ENCODE assay signal across 21 cellular contexts in genomic region chr17:79815836-79816371, GRCh38. TPM values are rescaled to one million over a fixed set of nuclear protein-coding genes. Genes with fewer than 3 reads are reported as not detected.
A peak's percentile ranks its signal among the peaks of the same experiment; 100 is the strongest.
DNase-seq lines count a peak whose midpoint lies in the region; ATAC-seq and TF ChIP-seq lines count a peak whose summit lies in the region.
"Had no signal": no experiment of that assay in that cellular context is flagged by ENCODE, and none has a peak within 500 bp of the region (broad histone marks: within the 10 kb centered on the region; RNA-seq: fewer than 3 reads in every experiment).

No MANE protein-coding gene starts in this region.

- no peak overlapping the region for H3K27ac ChIP-seq in testis
- H3K27ac ChIP-seq: brain microvascular endothelial cell, epithelial cell of prostate had no signal

- no peaks in the 10 kb centered on the region for H3K9me3 ChIP-seq in testis
- H3K9me3 ChIP-seq: HAP-1, pancreas had no signal

- 49 to 53% methylated on average over 18 to 30 of the region's 40 CpGs for WGBS in testis, 2 donors

- no peaks in the 10 kb centered on the region for H3K9me3 Mint-ChIP-seq in activated naive CD8-positive, alpha-beta T cell treated with anti-CD3 and anti-CD28 coated beads, Interleukin-2, amount 10 ng/mL, durations not matched to agents 7 days and 5 days
- H3K9me3 Mint-ChIP-seq in activated naive CD8-positive, alpha-beta T cell treated with anti-CD3 and anti-CD28 coated beads, Interleukin-2, amount 50 U/mL, for 24 hours = no peaks in the 10 kb centered on the region
- H3K9me3 Mint-ChIP-seq in activated T-helper 1 cell treated with anti-CD3 and anti-CD28 coated beads, Interleukin-12 subunit alpha, Interleukin-12 subunit beta, Interleukin-2, Interleukin-4 antibody, amounts not matched to agents 30 ng/mL and 10 ng/mL and 1 ng/mL, durations not matched to agents 14 hours and 24 hours and 36 hours = no peaks in the 10 kb centered on the region

- TF ChIP-seq POLR2A in testis (IDR thresholded peaks at IDR 0.05) = no peak

- no peaks in the 10 kb centered on the region for H3K36me3 ChIP-seq in testis (ENCODE audit: low read depth, missing control alignments)
- H3K36me3 ChIP-seq: brain microvascular endothelial cell, HAP-1, pancreas had no signal

- ATAC-seq in activated naive CD8-positive, alpha-beta T cell treated with anti-CD3 and anti-CD28 coated beads, Interleukin-2, amount 10 ng/mL, durations not matched to agents 7 days and 5 days (ENCODE audit: low read depth) = no peak
- no peak for ATAC-seq in activated naive CD8-positive, alpha-beta T cell treated with anti-CD3 and anti-CD28 coated beads, Interleukin-2, amount 50 U/mL, for 24 hours
- ATAC-seq in HG03442 (IDR thresholded peaks at IDR 0.05; ENCODE audit: unreplicated experiment) = no peak
- no peak for ATAC-seq in left ventricle myocardium superior
- no peak for ATAC-seq in HG02970 (IDR thresholded peaks at IDR 0.05; ENCODE audit: low FRiP score, unreplicated experiment)
- ATAC-seq: activated CD8-positive, alpha-beta memory T cell treated with anti-CD3 and anti-CD28 coated beads, Interleukin-2, amount 10 ng/mL, durations not matched to agents 7 days and 5 days had no signal

- peak overlapping the region; percentile 12 to 40 for H3K4me3 ChIP-seq in testis
- H3K4me3 ChIP-seq: HAP-1 had no signal

- H3K27me3 ChIP-seq in testis = no peaks in the 10 kb centered on the region

- H3K36me3 Mint-ChIP-seq in activated naive CD8-positive, alpha-beta T cell treated with anti-CD3 and anti-CD28 coated beads, Interleukin-2, amount 10 ng/mL, durations not matched to agents 7 days and 5 days = no peaks in the 10 kb centered on the region
- H3K36me3 Mint-ChIP-seq in activated naive CD8-positive, alpha-beta T cell treated with anti-CD3 and anti-CD28 coated beads, Interleukin-2, amount 50 U/mL, for 24 hours (ENCODE audit: low read depth) = no peaks in the 10 kb centered on the region
- no peaks in the 10 kb centered on the region for H3K36me3 Mint-ChIP-seq in activated T-helper 1 cell treated with anti-CD3 and anti-CD28 coated beads, Interleukin-12 subunit alpha, Interleukin-12 subunit beta, Interleukin-2, Interleukin-4 antibody, amounts not matched to agents 30 ng/mL and 10 ng/mL and 1 ng/mL, durations not matched to agents 14 hours and 24 hours and 36 hours (ENCODE audit: low read depth)
- H3K36me3 Mint-ChIP-seq: activated CD8-positive, alpha-beta memory T cell treated with anti-CD3 and anti-CD28 coated beads, Interleukin-2, amount 10 ng/mL, durations not matched to agents 7 days and 5 days had no signal

- H3K4me1 ChIP-seq in testis = peaks cover 9% of the 10 kb centered on the region

- TF ChIP-seq CTCF in testis (IDR thresholded peaks at IDR 0.05) = no peak

- DNase-seq in activated naive CD8-positive, alpha-beta T cell treated with anti-CD3 and anti-CD28 coated beads, Interleukin-2, amount 10 ng/mL, durations not matched to agents 7 days and 5 days = no peak
- no peak for DNase-seq in activated naive CD8-positive, alpha-beta T cell treated with anti-CD3 and anti-CD28 coated beads, Interleukin-2, amount 50 U/mL, for 24 hours
- no peak for DNase-seq in activated T-helper 1 cell treated with anti-CD3 and anti-CD28 coated beads, Interleukin-12 subunit alpha, Interleukin-12 subunit beta, Interleukin-2, Interleukin-4 antibody, amounts not matched to agents 30 ng/mL and 10 ng/mL and 1 ng/mL, durations not matched to agents 14 hours and 24 hours and 36 hours (ENCODE audit: low spot score)
- DNase-seq in islet precursor cell (peak; percentile 48), testis (no peak), left ventricle myocardium superior (no peak)
- DNase-seq: activated CD8-positive, alpha-beta memory T cell treated with anti-CD3 and anti-CD28 coated beads, Interleukin-2, amount 10 ng/mL, durations not matched to agents 7 days and 5 days; activated naive CD4-positive, alpha-beta T cell treated with Interleukin-2 at 50 U/mL for 16 hours; brain microvascular endothelial cell; COR-L47; foreskin melanocyte; Karpas-422; NCI-H1105; NCI-H2107; SIG-M5; stimulated activated CD4-positive, alpha-beta T cell treated with anti-CD3 and anti-CD28 coated beads, Interleukin-2, amount 100 ng/mL, for 24 hours had no signal

- H3K27me3 Mint-ChIP-seq in activated naive CD8-positive, alpha-beta T cell treated with anti-CD3 and anti-CD28 coated beads, Interleukin-2, amount 10 ng/mL, durations not matched to agents 7 days and 5 days = peaks cover 60% of the 10 kb centered on the region
- peaks cover 48% of the 10 kb centered on the region for H3K27me3 Mint-ChIP-seq in activated naive CD8-positive, alpha-beta T cell treated with anti-CD3 and anti-CD28 coated beads, Interleukin-2, amount 50 U/mL, for 24 hours
- peaks cover 63% of the 10 kb centered on the region for H3K27me3 Mint-ChIP-seq in activated T-helper 1 cell treated with anti-CD3 and anti-CD28 coated beads, Interleukin-12 subunit alpha, Interleukin-12 subunit beta, Interleukin-2, Interleukin-4 antibody, amounts not matched to agents 30 ng/mL and 10 ng/mL and 1 ng/mL, durations not matched to agents 14 hours and 24 hours and 36 hours (ENCODE audit: insufficient read depth)

- peak overlapping the region; percentile 21 for H3K27ac Mint-ChIP-seq in activated naive CD8-positive, alpha-beta T cell treated with anti-CD3 and anti-CD28 coated beads, Interleukin-2, amount 10 ng/mL, durations not matched to agents 7 days and 5 days
- no peak overlapping the region for H3K27ac Mint-ChIP-seq in activated naive CD8-positive, alpha-beta T cell treated with anti-CD3 and anti-CD28 coated beads, Interleukin-2, amount 50 U/mL, for 24 hours
- peak overlapping the region; percentile 23 for H3K27ac Mint-ChIP-seq in activated T-helper 1 cell treated with anti-CD3 and anti-CD28 coated beads, Interleukin-12 subunit alpha, Interleukin-12 subunit beta, Interleukin-2, Interleukin-4 antibody, amounts not matched to agents 30 ng/mL and 10 ng/mL and 1 ng/mL, durations not matched to agents 14 hours and 24 hours and 36 hours
- H3K27ac Mint-ChIP-seq: activated CD8-positive, alpha-beta memory T cell treated with anti-CD3 and anti-CD28 coated beads, Interleukin-2, amount 10 ng/mL, durations not matched to agents 7 days and 5 days had no signal

- no peak overlapping the region for H3K4me3 Mint-ChIP-seq in activated naive CD8-positive, alpha-beta T cell treated with anti-CD3 and anti-CD28 coated beads, Interleukin-2, amount 10 ng/mL, durations not matched to agents 7 days and 5 days
- no peak overlapping the region for H3K4me3 Mint-ChIP-seq in activated naive CD8-positive, alpha-beta T cell treated with anti-CD3 and anti-CD28 coated beads, Interleukin-2, amount 50 U/mL, for 24 hours
- no peak overlapping the region for H3K4me3 Mint-ChIP-seq in activated T-helper 1 cell treated with anti-CD3 and anti-CD28 coated beads, Interleukin-12 subunit alpha, Interleukin-12 subunit beta, Interleukin-2, Interleukin-4 antibody, amounts not matched to agents 30 ng/mL and 10 ng/mL and 1 ng/mL, durations not matched to agents 14 hours and 24 hours and 36 hours
- H3K4me3 Mint-ChIP-seq: activated CD8-positive, alpha-beta memory T cell treated with anti-CD3 and anti-CD28 coated beads, Interleukin-2, amount 10 ng/mL, durations not matched to agents 7 days and 5 days had no signal

- intact Hi-C loops in activated T-helper 1 cell treated with anti-CD3 and anti-CD28 coated beads, Interleukin-12 subunit alpha, Interleukin-12 subunit beta, Interleukin-2, Interleukin-4 antibody, amounts not matched to agents 30 ng/mL and 10 ng/mL and 1 ng/mL, durations not matched to agents 14 hours and 24 hours and 36 hours (cut with micrococcal nuclease) = no loop called here
- intact Hi-C loops in testis (cut with DNase I; ENCODE audit: low total_unique reads) (no loop called here), left ventricle myocardium superior (cut with micrococcal nuclease) (no loop called here)

- POLR2A ChIA-PET in activated naive CD8-positive, alpha-beta T cell treated with anti-CD3 and anti-CD28 coated beads, Interleukin-2, amount 10 ng/mL, durations not matched to agents 7 days and 5 days (lab: Charles Lee) = interaction anchor here (0.7 kb wide), 1 partner anchor 21 kb away, joined by 4 read pairs; no protein-coding TSS in a partner anchor

- H3K4me1 Mint-ChIP-seq in activated naive CD8-positive, alpha-beta T cell treated with anti-CD3 and anti-CD28 coated beads, Interleukin-2, amount 10 ng/mL, durations not matched to agents 7 days and 5 days = peaks cover 15% of the 10 kb centered on the region
- peaks cover 21% of the 10 kb centered on the region for H3K4me1 Mint-ChIP-seq in activated naive CD8-positive, alpha-beta T cell treated with anti-CD3 and anti-CD28 coated beads, Interleukin-2, amount 50 U/mL, for 24 hours
- H3K4me1 Mint-ChIP-seq in activated T-helper 1 cell treated with anti-CD3 and anti-CD28 coated beads, Interleukin-12 subunit alpha, Interleukin-12 subunit beta, Interleukin-2, Interleukin-4 antibody, amounts not matched to agents 30 ng/mL and 10 ng/mL and 1 ng/mL, durations not matched to agents 14 hours and 24 hours and 36 hours (ENCODE audit: low read depth) = peaks cover 15% of the 10 kb centered on the region

RNA-seq across cellular contexts. Expression of gene CBX8, which starts 19.0 kb away (rescaled TPM):
- 1 to 10 TPM; 4.9 to 5.5 TPM for total RNA-seq in activated naive CD8-positive, alpha-beta T cell treated with anti-CD3 and anti-CD28 coated beads, Interleukin-2, amount 10 ng/mL, durations not matched to agents 7 days and 5 days
- total RNA-seq in activated T-helper 1 cell treated with anti-CD3 and anti-CD28 coated beads, Interleukin-12 subunit alpha, Interleukin-12 subunit beta, Interleukin-2, Interleukin-4 antibody, amounts not matched to agents 30 ng/mL and 10 ng/mL and 1 ng/mL, durations not matched to agents 14 hours and 24 hours and 36 hours = 6.2 and 6.6 TPM in 2 replicates
- total RNA-seq in testis (10 to 100 TPM; 13.9 to 22.4 TPM), left ventricle myocardium superior (8.2 TPM)
- 13.8 TPM for polyA plus RNA-seq in testis (ENCODE audit: insufficient read depth, low read depth, low replicate concordance)

RNA-seq across cellular contexts. Expression of gene CBX4, which starts 23.3 kb away (rescaled TPM):
- 10 to 100 TPM; 53.8 to 54.4 TPM for total RNA-seq in activated naive CD8-positive, alpha-beta T cell treated with anti-CD3 and anti-CD28 coated beads, Interleukin-2, amount 10 ng/mL, durations not matched to agents 7 days and 5 days
- 22.4 and 23.8 TPM in 2 replicates for total RNA-seq in activated T-helper 1 cell treated with anti-CD3 and anti-CD28 coated beads, Interleukin-12 subunit alpha, Interleukin-12 subunit beta, Interleukin-2, Interleukin-4 antibody, amounts not matched to agents 30 ng/mL and 10 ng/mL and 1 ng/mL, durations not matched to agents 14 hours and 24 hours and 36 hours
- total RNA-seq in testis (10 to 100 TPM; 23.5 to 35.9 TPM), left ventricle myocardium superior (27.4 TPM)
- polyA plus RNA-seq in testis (ENCODE audit: insufficient read depth, low read depth, low replicate concordance) = 11.5 TPM

RNA-seq across cellular contexts. Expression of gene CBX2, which starts 38.0 kb away (rescaled TPM):
- total RNA-seq in activated naive CD8-positive, alpha-beta T cell treated with anti-CD3 and anti-CD28 coated beads, Interleukin-2, amount 10 ng/mL, durations not matched to agents 7 days and 5 days = 1 to 10 TPM; 9.2 to 9.6 TPM
- total RNA-seq in activated T-helper 1 cell treated with anti-CD3 and anti-CD28 coated beads, Interleukin-12 subunit alpha, Interleukin-12 subunit beta, Interleukin-2, Interleukin-4 antibody, amounts not matched to agents 30 ng/mL and 10 ng/mL and 1 ng/mL, durations not matched to agents 14 hours and 24 hours and 36 hours = 4.7 and 5.1 TPM in 2 replicates
- total RNA-seq in testis (10 to 100 TPM; 27.1 to 30.7 TPM), left ventricle myocardium superior (2.9 TPM)
- polyA plus RNA-seq in testis (ENCODE audit: insufficient read depth, low read depth, low replicate concordance) = 19.4 TPM
